Comparison of ENCODE assay signal across 8 cellular contexts in genomic region chr17:7840875-7841274, GRCh38. TPM values are rescaled to one million over a fixed set of nuclear protein-coding genes. Genes with fewer than 3 reads are reported as not detected.
DNase-seq lines count a peak whose midpoint lies in the region; ATAC-seq and TF ChIP-seq lines count a peak whose summit lies in the region.

No MANE protein-coding gene starts in this region.

- H3K9ac ChIP-seq in mucosa of rectum (ENCODE audit: low read depth in 1 of 2, low read length in 2 of 2) = peak overlapping the region; percentile 88 to 93

- no peak for TF ChIP-seq POLR2A in breast epithelium (IDR thresholded peaks at IDR 0.05)
- TF ChIP-seq POLR2A in vagina (IDR thresholded peaks at IDR 0.05) = no peak

- H3K9me3 ChIP-seq in left ventricle myocardium inferior (replicated peaks) = no peaks in the 10 kb centered on the region
- no peaks in the 10 kb centered on the region for H3K9me3 ChIP-seq in breast epithelium
- no peaks in the 10 kb centered on the region for H3K9me3 ChIP-seq in mucosa of rectum (ENCODE audit: control insufficient read depth in 2 of 2, low read length in 2 of 2)
- no peaks in the 10 kb centered on the region for H3K9me3 ChIP-seq in vagina

- no peaks in the 10 kb centered on the region for H3K27me3 ChIP-seq in left ventricle myocardium inferior (ENCODE audit: low read depth)
- no peaks in the 10 kb centered on the region for H3K27me3 ChIP-seq in breast epithelium
- H3K27me3 ChIP-seq in mucosa of rectum (ENCODE audit: control insufficient read depth in 2 of 2, insufficient read depth in 2 of 2, low read length in 2 of 2) = no peaks in the 10 kb centered on the region
- no peaks in the 10 kb centered on the region for H3K27me3 ChIP-seq in vagina

- H3K27ac ChIP-seq in left ventricle myocardium inferior (replicated peaks) (peak overlapping the region; percentile 96), breast epithelium (peak overlapping the region; percentile 96 to 98), mucosa of rectum (ENCODE audit: low read depth in 2 of 2, low read length in 2 of 2) (peak overlapping the region; percentile 99 to 100), vagina (peak overlapping the region; percentile 99)

- peak overlapping the region; percentile 80 for H3K4me3 ChIP-seq in left ventricle myocardium inferior
- H3K4me3 ChIP-seq in breast epithelium = peak overlapping the region in 1 of 3 donors; percentile 88
- H3K4me3 ChIP-seq in mucosa of rectum (ENCODE audit: low read length in 2 of 2) = peak overlapping the region; percentile 84 to 95
- peak overlapping the region; percentile 58 to 69 for H3K4me3 ChIP-seq in vagina

- DNase-seq in left ventricle myocardium inferior = no peak
- no peak for DNase-seq in Right ventricle myocardium inferior (ENCODE audit: missing footprints)
- no peak for DNase-seq in breast epithelium (ENCODE audit: low spot score in 2 of 2)
- no peak for DNase-seq in vagina (ENCODE audit: extremely low spot score in 2 of 2)
- DNase-seq in NCI-H1092 (lab: John Stamatoyannopoulos, UW) = no peak
- DNase-seq in NCI-H1930 (lab: John Stamatoyannopoulos, UW) = no peak

- H3K4me1 ChIP-seq in left ventricle myocardium inferior (peaks cover 94% of the 10 kb centered on the region), breast epithelium (peaks cover 13 to 44% of the 10 kb centered on the region in 2 donors), mucosa of rectum (ENCODE audit: control insufficient read depth in 2 of 2, insufficient read depth in 2 of 2, low read length in 2 of 2) (peaks cover 61 to 73% of the 10 kb centered on the region in 2 donors), vagina (peaks cover 86% of the 10 kb centered on the region)

- H3K36me3 ChIP-seq in left ventricle myocardium inferior = peaks cover 6% of the 10 kb centered on the region
- no peaks in the 10 kb centered on the region for H3K36me3 ChIP-seq in breast epithelium
- peaks cover 8 to 9% of the 10 kb centered on the region in 2 donors for H3K36me3 ChIP-seq in mucosa of rectum (ENCODE audit: control insufficient read depth in 2 of 2, insufficient read depth in 2 of 2, low read length in 2 of 2)
- peaks cover 0 to 2% of the 10 kb centered on the region in 2 donors for H3K36me3 ChIP-seq in vagina

- TF ChIP-seq CTCF in left ventricle myocardium inferior (IDR thresholded peaks at IDR 0.05; ENCODE audit: borderline replicate concordance) (no peak), breast epithelium (IDR thresholded peaks at IDR 0.05) (no peak), vagina (IDR thresholded peaks at IDR 0.05) (no peak)

- ATAC-seq in Right ventricle myocardium inferior = no peak
- no peak for ATAC-seq in activated CD4-positive, CD25-positive, alpha-beta regulatory T cell treated with anti-CD3 and anti-CD28 coated beads, Interleukin-2, amount 50 U/mL, for 24 hours

- intact Hi-C loops in left ventricle myocardium inferior (cut with micrococcal nuclease) = no loop called here
- intact Hi-C loops in Right ventricle myocardium inferior (cut with DNase I) = loop anchor here (5.0 to 10.0 kb wide), 2 partner anchors 356 to 406 kb away; partner anchors contain the start of genes CTC1, PFAS, POLR2A and SLC35G6
- intact Hi-C loops in breast epithelium (cut with DNase I; ENCODE audit: low total_unique reads) = no loop called here
- intact Hi-C loops in vagina (cut with DNase I) = loop anchor here (5.0 kb wide), 1 partner anchor 264 kb away; the partner anchor contains the start of gene CD68

RNA-seq across cellular contexts. Expression of gene KDM6B, which starts 6.9 kb away (rescaled TPM):
- total RNA-seq in left ventricle myocardium inferior (23.3 TPM), Right ventricle myocardium inferior (25.0 TPM), breast epithelium (10 to 100 TPM in 2 of 3 donors, 1 to 10 TPM in 1; 6.4 to 89.7 (median 10.5) TPM), vagina (12.5 TPM)

RNA-seq across cellular contexts. Expression of gene TMEM88, which starts 14.0 kb away (rescaled TPM):
- total RNA-seq in left ventricle myocardium inferior (26.4 TPM), Right ventricle myocardium inferior (35.4 TPM), breast epithelium (10 to 100 TPM in 1 of 3 donors, 1 to 10 TPM in 2; 4.8 to 21.0 (median 5.7) TPM), vagina (26.3 TPM)

RNA-seq across cellular contexts. Expression of gene NAA38, which starts 16.5 kb away (rescaled TPM):
- total RNA-seq in left ventricle myocardium inferior (89.8 TPM), Right ventricle myocardium inferior (105 TPM), breast epithelium (10 to 100 TPM; 84.7 to 92.4 (median 89.9) TPM), vagina (83.5 TPM)

RNA-seq across cellular contexts. Expression of gene CYB5D1, which starts 16.9 kb away (rescaled TPM):
- total RNA-seq in left ventricle myocardium inferior (17.8 TPM), Right ventricle myocardium inferior (21.7 TPM), breast epithelium (10 to 100 TPM in 2 of 3 donors, 1 to 10 TPM in 1; 8.2 to 20.5 (median 13.4) TPM), vagina (4.4 TPM)

RNA-seq across cellular contexts. Expression of gene CHD3, which starts 47.7 kb away (rescaled TPM):
- total RNA-seq in left ventricle myocardium inferior = 15.6 TPM
- 18.0 TPM for total RNA-seq in Right ventricle myocardium inferior
- 10 to 100 TPM; 47.5 to 99.0 (median 90.0) TPM for total RNA-seq in breast epithelium
- total RNA-seq in vagina = 128 TPM

Comparison
In these comparisons a context has a peak if more than half of its experiments do, and no peak if none do; other contexts are left out.
1. intact Hi-C loops: an anchor here in Right ventricle myocardium inferior (5.0 to 10.0 kb wide) and vagina (5.0 kb wide); none called in left ventricle myocardium inferior and breast epithelium.